Comparison of ENCODE assay signal across 26 cellular contexts in the genomic region with DNA sequence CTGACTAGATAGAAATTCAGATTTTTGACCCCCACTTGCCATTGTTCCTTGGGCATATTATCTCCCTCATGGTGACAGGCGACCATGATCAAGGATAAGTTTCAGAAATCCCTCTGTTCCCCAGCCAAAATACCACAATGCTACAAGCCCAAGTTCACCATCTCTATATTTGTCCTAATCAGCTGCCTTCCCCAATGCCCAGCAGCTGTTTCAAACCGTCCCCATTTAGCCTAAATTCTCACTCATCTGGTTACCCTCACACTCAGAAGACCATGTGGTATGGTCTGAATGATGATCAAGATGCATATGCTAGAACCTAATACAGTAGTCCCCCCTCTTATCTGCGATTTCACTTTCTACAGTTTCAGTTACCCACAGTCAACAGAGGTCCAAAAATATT. TPM values are rescaled to one million over a fixed set of nuclear protein-coding genes. Genes with fewer than 3 reads are reported as not detected.
"Had no signal": no experiment of that assay in that cellular context is flagged by ENCODE, and none has a peak within 500 bp of the region (broad histone marks: within the 10 kb centered on the region; RNA-seq: fewer than 3 reads in every experiment).

No MANE protein-coding gene starts in this region.

- H3K4me3 ChIP-seq: colonic mucosa, gastrocnemius medialis, lower lobe of right lung, mucosa of descending colon, ovary, tibial nerve had no signal

- H3K27ac Mint-ChIP-seq: natural killer cell had no signal

- H3K27ac ChIP-seq: colonic mucosa, ovary had no signal

- H3K4me3 Mint-ChIP-seq: natural killer cell had no signal

- ATAC-seq: gastrocnemius medialis had no signal

- DNase-seq: activated CD4-positive, alpha-beta T cell treated with anti-CD3 and anti-CD28 coated beads, Interleukin-2, amount 50 U/mL, for 1 hour; activated T-cell treated with anti-CD3 and anti-CD28 coated beads, Interleukin-2, amount 50 U/mL, for 1 hour; amniotic stem cell; endodermal cell; esophagus squamous epithelium; gastrocnemius medialis; heart left ventricle; islet precursor cell; left colon; lower lobe of right lung; mesendoderm; mucosa of descending colon; natural killer cell; ovary; right cardiac atrium; stimulated activated CD4-positive, alpha-beta T cell treated with anti-CD3 and anti-CD28 coated beads, Interleukin-12 subunit alpha, Interleukin-12 subunit beta, amount 100 ng/mL, for 4 hours; stimulated activated CD4-positive, alpha-beta T cell treated with anti-CD3 and anti-CD28 coated beads, Interleukin-4, amount 100 ng/mL, for 4 hours; substantia nigra; T-helper 17 cell had no signal

- H3K9me3 Mint-ChIP-seq: activated naive CD4-positive, alpha-beta T cell treated with anti-CD3 and anti-CD28 coated beads, Interleukin-2, amount 50 U/mL, for 72 hours; endodermal cell; natural killer cell; stimulated activated naive CD8-positive, alpha-beta T cell treated with anti-CD3 and anti-CD28 coated beads, Interleukin-15, Interleukin-2, amounts not matched to agents 100 ng/mL and 50 ng/mL, for 24 hours had no signal

- H3K36me3 ChIP-seq: colonic mucosa, esophagus squamous epithelium, gastrocnemius medialis, heart left ventricle, lower lobe of right lung, ovary, tibial nerve had no signal

- H3K4me1 ChIP-seq: colonic mucosa had no signal

- H3K36me3 Mint-ChIP-seq: activated naive CD4-positive, alpha-beta T cell treated with anti-CD3 and anti-CD28 coated beads, Interleukin-2, amount 50 U/mL, for 72 hours; natural killer cell had no signal

- H3K27me3 ChIP-seq: colonic mucosa, ovary had no signal

- H3K9me3 ChIP-seq: colonic mucosa, esophagus squamous epithelium, gastrocnemius medialis, heart left ventricle, lower lobe of right lung, mucosa of descending colon, ovary, tibial nerve had no signal

RNA-seq across cellular contexts. Expression of gene GJC3, which starts 1.0 kb away (rescaled TPM):
- total RNA-seq: bronchial epithelial cell, colonic mucosa, gastrocnemius medialis, left colon, lower lobe of right lung, mucosa of descending colon, natural killer cell, pulmonary artery endothelial cell had no signal

RNA-seq across cellular contexts. Expression of gene AZGP1, which starts 45.5 kb away (rescaled TPM):
- total RNA-seq: endodermal cell, natural killer cell, pulmonary artery endothelial cell, T-helper 17 cell had no signal

RNA-seq across cellular contexts. Expression of gene OR2AE1, which starts 53.5 kb away (rescaled TPM):
- total RNA-seq: bronchial epithelial cell, colonic mucosa, endodermal cell, gastrocnemius medialis, heart left ventricle, left colon, natural killer cell, skeletal muscle tissue, T-helper 17 cell had no signal
- polyA plus RNA-seq: heart left ventricle, ovary had no signal
